ENCODE assay signal across 9 cellular contexts in genomic region chr2:100818003-100818605, GRCh38. TPM values are rescaled to one million over a fixed set of nuclear protein-coding genes. Genes with fewer than 3 reads are reported as not detected.
DNase-seq lines count a peak whose midpoint lies in the region; ATAC-seq and TF ChIP-seq lines count a peak whose summit lies in the region.
"Had no signal": no experiment of that assay in that cellular context is flagged by ENCODE, and none has a peak within 500 bp of the region (broad histone marks: within the 10 kb centered on the region; RNA-seq: fewer than 3 reads in every experiment).

No MANE protein-coding gene starts in this region.

- DNase-seq in activated CD4-positive, alpha-beta T cell treated with anti-CD3 and anti-CD28 coated beads for 36 hours, result no peak
- no peak for DNase-seq in activated CD4-positive, alpha-beta T cell treated with anti-CD3 and anti-CD28 coated beads for 4 hours
- DNase-seq in right lobe of liver, result no peak
- DNase-seq in thyroid gland, result no peak
- DNase-seq in GM13977 (ENCODE audit: low spot score), result no peak

- CTCF ChIA-PET in activated CD4-positive, alpha-beta T cell treated with anti-CD3 and anti-CD28 coated beads for 36 hours (lab: Charles Lee), result interaction anchor here (0.6 kb wide), 1 partner anchor 71 kb away, joined by 3 read pairs; no protein-coding TSS in a partner anchor

- H3K4me1 ChIP-seq in right lobe of liver (peaks cover 0 to 34% (median 15%) of the 10 kb centered on the region in 4 donors), thyroid gland (peaks cover 8 to 14% of the 10 kb centered on the region in 2 donors)

- TF ChIP-seq POLR2A in right lobe of liver (IDR thresholded peaks at IDR 0.05), result no peak
- TF ChIP-seq POLR2A in thyroid gland (IDR thresholded peaks at IDR 0.05), result no peak

- peak overlapping the region; percentile 72 for H3K4me3 Mint-ChIP-seq in activated CD4-positive, alpha-beta T cell treated with anti-CD3 and anti-CD28 coated beads for 36 hours
- H3K4me3 Mint-ChIP-seq: B cell had no signal

- H3K27ac Mint-ChIP-seq in activated CD4-positive, alpha-beta T cell treated with anti-CD3 and anti-CD28 coated beads for 36 hours, result peak overlapping the region; percentile 72
- H3K27ac Mint-ChIP-seq: B cell had no signal

- no peaks in the 10 kb centered on the region for H3K9me3 Mint-ChIP-seq in activated CD4-positive, alpha-beta T cell treated with anti-CD3 and anti-CD28 coated beads for 36 hours (ENCODE audit: low read depth)

- H3K27ac ChIP-seq in cingulate gyrus (ENCODE audit: low read depth, low read length), result peak overlapping the region; percentile 67
- H3K27ac ChIP-seq in right lobe of liver, result peak overlapping the region; percentile 44 to 95 (median 87)
- H3K27ac ChIP-seq in thyroid gland, result peak overlapping the region; percentile 34 to 87 (median 81)

- intact Hi-C loops in activated CD4-positive, alpha-beta T cell treated with anti-CD3 and anti-CD28 coated beads for 36 hours (cut with DNase I, micrococcal nuclease), result loop anchor here (10.0 kb wide), 1 partner anchor 167 kb away; no protein-coding TSS in a partner anchor
- intact Hi-C loops in right lobe of liver (cut with DNase I), result no loop called here
- intact Hi-C loops in thyroid gland (cut with DNase I), result loop anchor here (10.0 kb wide), 1 partner anchor 83 kb away; no protein-coding TSS in a partner anchor

- peaks cover 27% of the 10 kb centered on the region for H3K27me3 Mint-ChIP-seq in activated CD4-positive, alpha-beta T cell treated with anti-CD3 and anti-CD28 coated beads for 36 hours

- H3K27me3 ChIP-seq in right lobe of liver (no peaks in the 10 kb centered on the region), thyroid gland (no peaks in the 10 kb centered on the region)

- H3K36me3 ChIP-seq in right lobe of liver (no peaks in the 10 kb centered on the region), thyroid gland (no peaks in the 10 kb centered on the region)

- ATAC-seq in activated CD4-positive, alpha-beta T cell treated with anti-CD3 and anti-CD28 coated beads for 36 hours, result no peak
- peak; percentile 3 to 13 (median 11) for ATAC-seq in right lobe of liver
- no peak for ATAC-seq in GM21619 (IDR thresholded peaks at IDR 0.05; ENCODE audit: unreplicated experiment)
- ATAC-seq in GM21390 (IDR thresholded peaks at IDR 0.05; ENCODE audit: unreplicated experiment), result no peak

- in situ Hi-C loops in GM13977 (cut with MboI; ENCODE audit: low pct_unique_long_range_greater_than_20kb, low sequenced_read_pairs, unreplicated experiment), result no loop called here

- TF ChIP-seq CTCF in right lobe of liver (IDR thresholded peaks at IDR 0.05), result no peak
- TF ChIP-seq CTCF in thyroid gland (IDR thresholded peaks at IDR 0.05), result no peak
- TF ChIP-seq CTCF in GM13977 (IDR thresholded peaks at IDR 0.05; ENCODE audit: extremely low read depth, insufficient read depth, missing control alignments), result no peak

- peaks cover 4% of the 10 kb centered on the region for H3K36me3 Mint-ChIP-seq in activated CD4-positive, alpha-beta T cell treated with anti-CD3 and anti-CD28 coated beads for 36 hours (ENCODE audit: low read depth)

- H3K4me1 Mint-ChIP-seq in activated CD4-positive, alpha-beta T cell treated with anti-CD3 and anti-CD28 coated beads for 36 hours, result peaks cover 31% of the 10 kb centered on the region

- H3K9me3 ChIP-seq in right lobe of liver, result no peaks in the 10 kb centered on the region
- no peaks in the 10 kb centered on the region for H3K9me3 ChIP-seq in thyroid gland

- WGBS in right lobe of liver (ENCODE audit: insufficient coverage, low coverage, low lambda C conversion rate, missing lambda C conversion rate), result 25% methylated on average over 14 of the region's 16 CpGs
- 42 to 45% methylated on average over 16 of the region's 16 CpGs for WGBS in thyroid gland, 2 donors

- H3K4me3 ChIP-seq in right lobe of liver (peak overlapping the region; percentile 66 to 76 (median 73)), thyroid gland (replicated peaks in 1 of 3) (peak overlapping the region in 1 of 3 donors; percentile 70)

- POLR2A ChIA-PET in activated CD4-positive, alpha-beta T cell treated with anti-CD3 and anti-CD28 coated beads for 36 hours (lab: Charles Lee), result interaction anchor here (0.6 kb wide), 1 partner anchor 255 kb away, joined by 6 read pairs; no protein-coding TSS in a partner anchor

RNA-seq across cellular contexts. Expression of gene NPAS2, which starts 1.8 kb away (rescaled TPM):
- total RNA-seq in activated CD4-positive, alpha-beta T cell treated with anti-CD3 and anti-CD28 coated beads for 36 hours, result 10 to 100 TPM in 1 of 2 experiments, 1 to 10 TPM in 1; 7.7 to 12.0 TPM
- total RNA-seq in right lobe of liver (10 to 100 TPM in 5 of 6 experiments, 1 to 10 TPM in 1; 8.8 to 33.3 (median 24.5) TPM), thyroid gland (10 to 100 TPM; 12.7 to 22.8 (median 16.1) TPM)
- total RNA-seq: B cell had no signal

Comparison
In these comparisons a context has a peak if more than half of its experiments do, and no peak if none do; other contexts are left out.
1. ATAC-seq: peak in right lobe of liver (4 of 4); none in activated CD4-positive, alpha-beta T cell treated with anti-CD3 and anti-CD28 coated beads for 36 hours (single experiment), GM21619 (single experiment) and GM21390 (single experiment).
2. intact Hi-C loops: an anchor here in activated CD4-positive, alpha-beta T cell treated with anti-CD3 and anti-CD28 coated beads for 36 hours (10.0 kb wide) and thyroid gland (10.0 kb wide); none called in right lobe of liver.
3. Peak in every context shown above with its lines, with median percentiles within 50 percentile points of each other: H3K27ac ChIP-seq.